Comparison of ENCODE assay signal across 18 cellular contexts in the genomic region with DNA sequence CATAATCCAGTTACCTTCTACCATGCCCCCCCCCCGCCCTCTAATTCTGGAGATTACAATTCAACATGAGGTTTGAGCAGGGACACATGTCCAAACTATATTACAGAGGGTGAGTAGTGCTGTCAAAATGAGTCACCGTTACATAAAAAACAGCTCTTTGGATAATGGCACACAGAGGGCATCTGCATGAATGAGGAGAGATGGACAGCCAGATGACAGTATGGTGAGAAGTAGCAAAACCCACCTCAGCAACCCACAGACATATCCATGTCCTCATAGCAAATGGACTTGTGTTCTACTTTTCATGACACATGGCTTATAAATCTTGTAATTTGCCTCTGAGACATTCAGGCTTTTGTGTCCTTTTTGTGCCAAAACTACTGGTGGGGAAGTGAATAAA.
A peak's percentile ranks its signal among the peaks of the same experiment; 100 is the strongest.
DNase-seq lines count a peak whose midpoint lies in the region; ATAC-seq and TF ChIP-seq lines count a peak whose summit lies in the region.
"Had no signal": no experiment of that assay in that cellular context is flagged by ENCODE, and none has a peak within 500 bp of the region (broad histone marks: within the 10 kb centered on the region; RNA-seq: fewer than 3 reads in every experiment).

No MANE protein-coding gene starts in this region.

- CTCF ChIA-PET in SK-N-SH (lab: Yijun Ruan, JAX): interaction anchor here (0.6 to 1.2 kb wide), 2 partner anchors 16 to 45 kb away, joined by 4 to 5 read pairs; no protein-coding TSS in a partner anchor
- CTCF ChIA-PET in PC-3 (lab: Charles Lee): no interaction called here

- no peaks in the 10 kb centered on the region for H3K9me3 ChIP-seq in SK-N-SH
- no peaks in the 10 kb centered on the region for H3K9me3 ChIP-seq in PC-3 (ENCODE audit: low read length)
- H3K9me3 ChIP-seq in body of pancreas: no peaks in the 10 kb centered on the region
- H3K9me3 ChIP-seq: SJCRH30 had no signal

- H3K4me2 ChIP-seq in SK-N-SH: no peak overlapping the region
- no peak overlapping the region for H3K4me2 ChIP-seq in PC-3 (ENCODE audit: low read length)
- H3K4me2 ChIP-seq: GM23338 had no signal

- no peak for TF ChIP-seq POLR2A in body of pancreas (IDR thresholded peaks at IDR 0.05)

- H3K4me3 ChIP-seq in SK-N-SH (ENCODE audit: low read depth in 2 of 2, low read length in 1 of 2) (no peak overlapping the region), PC-3 (ENCODE audit: low read length) (no peak overlapping the region), epithelial cell of esophagus (ENCODE audit: low read length) (no peak overlapping the region), body of pancreas (no peak overlapping the region)
- H3K4me3 ChIP-seq: GM23338, SJCRH30 had no signal

- H3F3A ChIP-seq in SK-N-SH (replicated peaks; ENCODE audit: insufficient read depth) (peaks cover 7% of the 10 kb centered on the region), PC-3 (ENCODE audit: low read length, unreplicated experiment) (no peaks in the 10 kb centered on the region)

- no peaks in the 10 kb centered on the region for H3K27me3 ChIP-seq in SK-N-SH (ENCODE audit: insufficient read depth)
- no peaks in the 10 kb centered on the region for H3K27me3 ChIP-seq in PC-3 (ENCODE audit: low read length)
- H3K27me3 ChIP-seq in body of pancreas: no peaks in the 10 kb centered on the region
- H3K27me3 ChIP-seq: SJCRH30 had no signal

- H3K9ac ChIP-seq in SK-N-SH (no peak overlapping the region), PC-3 (ENCODE audit: low read length) (no peak overlapping the region)

- H3K36me3 ChIP-seq in SK-N-SH (replicated peaks in 1 of 2; ENCODE audit: control insufficient read depth in 1 of 2, insufficient read depth in 2 of 2, low read length in 1 of 2) (no peaks in the 10 kb centered on the region), PC-3 (ENCODE audit: low read depth, low read length) (no peaks in the 10 kb centered on the region), body of pancreas (replicated peaks in 1 of 2; ENCODE audit: insufficient read depth in 1 of 2, low read depth in 2 of 2) (no peaks in the 10 kb centered on the region)
- H3K36me3 ChIP-seq: SJCRH30 had no signal

- peaks cover 0 to 11% of the 10 kb centered on the region in 2 experiments; a peak in 3 of 4 replicates for H3K4me1 ChIP-seq in SK-N-SH (ENCODE audit: control insufficient read depth in 1 of 2, insufficient read depth in 2 of 2, low read depth in 1 of 2, low read length in 1 of 2)
- peaks cover 10% of the 10 kb centered on the region; the same call in 1 of the 2 replicates for H3K4me1 ChIP-seq in PC-3 (ENCODE audit: insufficient read depth, low read length)
- H3K4me1 ChIP-seq in body of pancreas: no peaks in the 10 kb centered on the region

- H4K20me1 ChIP-seq in SK-N-SH (ENCODE audit: insufficient read depth): no peaks in the 10 kb centered on the region
- H4K20me1 ChIP-seq in PC-3 (ENCODE audit: low read length): no peaks in the 10 kb centered on the region

- H3K27me3 Mint-ChIP-seq in activated naive CD8-positive, alpha-beta T cell treated with anti-CD3 and anti-CD28 coated beads for 36 hours: no peaks in the 10 kb centered on the region

- H3K27ac ChIP-seq in SK-N-SH (ENCODE audit: low read depth in 2 of 2, low read length in 1 of 2) (no peak overlapping the region), PC-3 (ENCODE audit: low read length) (peak overlapping the region; percentile 34; the same call in 1 of the 2 replicates), body of pancreas (no peak overlapping the region)
- H3K27ac ChIP-seq: SJCRH30 had no signal

- H3K79me2 ChIP-seq in SK-N-SH (ENCODE audit: insufficient read depth) (no peaks in the 10 kb centered on the region), PC-3 (ENCODE audit: low read length) (no peaks in the 10 kb centered on the region)

- intact Hi-C loops in PC-3 (cut with micrococcal nuclease) (no loop called here), body of pancreas (cut with DNase I) (no loop called here)

- no peaks in the 10 kb centered on the region for H3K9me3 Mint-ChIP-seq in activated naive CD8-positive, alpha-beta T cell treated with anti-CD3 and anti-CD28 coated beads for 36 hours
- H3K9me3 Mint-ChIP-seq: CD8-positive, alpha-beta T cell; GM23338 had no signal

- no TSS peak for BruUV-seq in PC-3 (replicated peaks; lab: Mats Ljungman, UMichigan)

- DNase-seq in SK-N-SH (no peak), PC-3 (peak; percentile 48), epithelial cell of esophagus (ENCODE audit: low read depth) (peak; percentile 55), body of pancreas (no peak)
- no peak for DNase-seq in activated naive CD8-positive, alpha-beta T cell treated with anti-CD3 and anti-CD28 coated beads for 36 hours
- DNase-seq: 8988T; CD8-positive, alpha-beta T cell; Karpas-422; NCI-H187; NCI-H226; NCI-H526; NK-92 treated with Interleukin-12 subunit alpha and Interleukin-12 subunit beta, amount 100 ng/mL, for 24 hours; SJCRH30; SW 1271 had no signal

- TF ChIP-seq EP300 in SK-N-SH (IDR thresholded peaks at IDR 0.05; ENCODE audit: borderline replicate concordance in 1 of 2, low read depth in 1 of 2, low read length in 1 of 2): no peak

- H3K4me3 Mint-ChIP-seq in activated naive CD8-positive, alpha-beta T cell treated with anti-CD3 and anti-CD28 coated beads for 36 hours: no peak overlapping the region
- H3K4me3 Mint-ChIP-seq: CD8-positive, alpha-beta T cell; GM23338 had no signal

- no peaks in the 10 kb centered on the region for H3K9me2 ChIP-seq in SK-N-SH
- no peaks in the 10 kb centered on the region for H3K9me2 ChIP-seq in PC-3 (replicated peaks; ENCODE audit: low read length)

- ATAC-seq in SK-N-SH treated with all-trans-retinoic acid at 6 μM for 48 hours (no peak), PC-3 (peak; percentile 79), HG03571 (IDR thresholded peaks at IDR 0.05; ENCODE audit: unreplicated experiment) (no peak), body of pancreas (no peak), HG02885 (IDR thresholded peaks at IDR 0.05; ENCODE audit: poor library complexity, unreplicated experiment) (no peak)
- ATAC-seq: CD8-positive, alpha-beta T cell; GM23338 had no signal

- no peak overlapping the region for H3K27ac Mint-ChIP-seq in activated naive CD8-positive, alpha-beta T cell treated with anti-CD3 and anti-CD28 coated beads for 36 hours
- H3K27ac Mint-ChIP-seq: CD8-positive, alpha-beta T cell; GM23338 had no signal

- no peaks in the 10 kb centered on the region for H3K36me3 Mint-ChIP-seq in activated naive CD8-positive, alpha-beta T cell treated with anti-CD3 and anti-CD28 coated beads for 36 hours
- H3K36me3 Mint-ChIP-seq: CD8-positive, alpha-beta T cell had no signal

- no peaks in the 10 kb centered on the region for H3K4me1 Mint-ChIP-seq in activated naive CD8-positive, alpha-beta T cell treated with anti-CD3 and anti-CD28 coated beads for 36 hours
- H3K4me1 Mint-ChIP-seq: GM23338 had no signal

- no peak for TF ChIP-seq CTCF in SK-N-SH (IDR thresholded peaks at IDR 0.05)
- TF ChIP-seq CTCF in PC-3 (conservative IDR thresholded peaks at IDR 0.05; ENCODE audit: low read depth, low read length): no peak
- no peak for TF ChIP-seq CTCF in epithelial cell of esophagus (IDR thresholded peaks at IDR 0.05; ENCODE audit: insufficient read depth, low read depth, low read length, missing control alignments)
- TF ChIP-seq CTCF in body of pancreas (IDR thresholded peaks at IDR 0.05): no peak

- no peak overlapping the region for H2AFZ ChIP-seq in SK-N-SH (ENCODE audit: low read depth)
- no peak overlapping the region for H2AFZ ChIP-seq in PC-3 (ENCODE audit: low read length)
- H2AFZ ChIP-seq: GM23338 had no signal

- TF ChIP-seq RAD21 in SK-N-SH (IDR thresholded peaks at IDR 0.05; ENCODE audit: low read length): no peak

- WGBS in SK-N-SH (ENCODE audit: low lambda C conversion rate): 67% methylated on average over 2 of the region's 2 CpGs
- 87 to 90% methylated on average over 2 of the region's 2 CpGs for WGBS in body of pancreas, 2 donors

- POLR2A ChIA-PET in SK-N-SH (lab: Yijun Ruan, JAX): no interaction called here
- POLR2A ChIA-PET in PC-3 (lab: Charles Lee; ENCODE audit: unreplicated experiment): interaction anchor here (0.5 kb wide), 1 partner anchor 318 kb away, joined by 3 read pairs; no protein-coding TSS in a partner anchor

TF ChIP-seq in SK-N-SH, 30 proteins besides CTCF, POLR2A, EP300 and RAD21 (continues in another document):
- TF ChIP-seq, protein P1, sequence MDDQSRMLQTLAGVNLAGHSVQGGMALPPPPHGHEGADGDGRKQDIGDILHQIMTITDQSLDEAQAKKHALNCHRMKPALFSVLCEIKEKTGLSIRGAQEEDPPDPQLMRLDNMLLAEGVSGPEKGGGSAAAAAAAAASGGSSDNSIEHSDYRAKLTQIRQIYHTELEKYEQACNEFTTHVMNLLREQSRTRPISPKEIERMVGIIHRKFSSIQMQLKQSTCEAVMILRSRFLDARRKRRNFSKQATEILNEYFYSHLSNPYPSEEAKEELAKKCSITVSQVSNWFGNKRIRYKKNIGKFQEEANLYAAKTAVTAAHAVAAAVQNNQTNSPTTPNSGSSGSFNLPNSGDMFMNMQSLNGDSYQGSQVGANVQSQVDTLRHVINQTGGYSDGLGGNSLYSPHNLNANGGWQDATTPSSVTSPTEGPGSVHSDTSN (IDR thresholded peaks at IDR 0.05): peak; percentile 46
- TF ChIP-seq FOSL2 (IDR thresholded peaks at IDR 0.05; ENCODE audit: borderline replicate concordance, low read depth): 0 out of 2 replicates have a peak, but pooled peaks have one; percentile 20

TF ChIP-seq in SK-N-SH treated with all-trans-retinoic acid at 6 μM for 48 hours, 23 proteins besides CTCF, POLR2A, EP300 and RAD21:
- TF ChIP-seq ISL1 (CRISPR knock-in tag; IDR thresholded peaks at IDR 0.05) (no peak), ZFP30 (CRISPR knock-in tag; IDR thresholded peaks at IDR 0.05) (no peak), ZNF8 (CRISPR knock-in tag; IDR thresholded peaks at IDR 0.05) (no peak), BACH2 (CRISPR knock-in tag; IDR thresholded peaks at IDR 0.05; ENCODE audit: borderline replicate concordance) (no peak), SNAI2 (CRISPR knock-in tag; IDR thresholded peaks at IDR 0.05) (no peak), ZC3H10 (CRISPR knock-in tag; IDR thresholded peaks at IDR 0.05) (no peak), ZNF565 (CRISPR knock-in tag; conservative IDR thresholded peaks at IDR 0.05; ENCODE audit: low read depth) (no peak), PPARA (CRISPR knock-in tag; IDR thresholded peaks at IDR 0.05; ENCODE audit: borderline replicate concordance) (no peak), GLIS3 (CRISPR knock-in tag; IDR thresholded peaks at IDR 0.05) (no peak), OSR1 (CRISPR knock-in tag; IDR thresholded peaks at IDR 0.05) (no peak)

Comparison
In these comparisons a context has a peak if more than half of its experiments do, and no peak if none do; other contexts are left out.
1. DNase-seq: peak in PC-3 (single experiment) and epithelial cell of esophagus (single experiment); none in SK-N-SH (single experiment), activated naive CD8-positive, alpha-beta T cell treated with anti-CD3 and anti-CD28 coated beads for 36 hours (single experiment) and body of pancreas (0 of 4).